In genomic region chr2:9168851-9169250, GRCh38 we compare ENCODE assay signal across 13 cellular contexts. TPM values are rescaled to one million over a fixed set of nuclear protein-coding genes. Genes with fewer than 3 reads are reported as not detected.
A peak's percentile ranks its signal among the peaks of the same experiment; 100 is the strongest.
DNase-seq lines count a peak whose midpoint lies in the region; ATAC-seq and TF ChIP-seq lines count a peak whose summit lies in the region.
"Had no signal": no experiment of that assay in that cellular context is flagged by ENCODE, and none has a peak within 500 bp of the region (broad histone marks: within the 10 kb centered on the region; RNA-seq: fewer than 3 reads in every experiment).

No MANE protein-coding gene starts in this region.

- CTCF ChIA-PET in HEK293 (lab: Yijun Ruan, JAX), result no interaction called here

- H3K4me1 ChIP-seq in BLaER1 treated with 17β-estradiol and CSF1 and Interleukin-3, amounts not matched to agents 10 nM and 100 nM, result peaks cover 15 to 54% (median 35%) of the 10 kb centered on the region in 10 experiments
- H3K4me1 ChIP-seq in HEK293 (ENCODE audit: control insufficient read depth, insufficient read depth, low read length) (no peaks in the 10 kb centered on the region), right lobe of liver (no peaks in the 10 kb centered on the region)

- no peaks in the 10 kb centered on the region for H3K36me3 ChIP-seq in BLaER1 treated with 17β-estradiol and CSF1 and Interleukin-3, amounts not matched to agents 10 nM and 100 nM
- no peaks in the 10 kb centered on the region for H3K36me3 ChIP-seq in HEK293 (ENCODE audit: control insufficient read depth in 2 of 2, insufficient read depth in 1 of 2, low read length in 2 of 2)
- H3K36me3 ChIP-seq in right lobe of liver, result no peaks in the 10 kb centered on the region
- H3K36me3 ChIP-seq: Peyer's patch had no signal

- peaks cover 0 to 3% (median 0%) of the 10 kb centered on the region in 11 experiments; a peak in 4 of 22 replicates for H3K9me3 ChIP-seq in BLaER1 treated with 17β-estradiol and CSF1 and Interleukin-3, amounts not matched to agents 10 nM and 100 nM (replicated peaks in 1 of 11)
- H3K9me3 ChIP-seq in HEK293 (ENCODE audit: control insufficient read depth, insufficient read depth, low read depth, low read length) (no peaks in the 10 kb centered on the region), right lobe of liver (no peaks in the 10 kb centered on the region)
- H3K9me3 ChIP-seq: Peyer's patch had no signal

- peak overlapping the region in 3 of 11 experiments; percentile 2 to 53 (median 51); a peak in 5 of 22 replicates for H3K9ac ChIP-seq in BLaER1 treated with 17β-estradiol and CSF1 and Interleukin-3, amounts not matched to agents 10 nM and 100 nM

- intact Hi-C loops in right lobe of liver (cut with DNase I), result no loop called here

- TF ChIP-seq CTCF in HEK293 (tag by site-specific recombination; IDR thresholded peaks at IDR 0.05) (no peak), right lobe of liver (IDR thresholded peaks at IDR 0.05) (no peak)

- DNase-seq in SK-MEL-5 (ENCODE audit: low read depth, low spot score) (peak; percentile 26), right lobe of liver (no peak), cerebellum (ENCODE audit: low spot score) (no peak)
- DNase-seq: activated naive CD8-positive, alpha-beta T cell treated with anti-CD3 and anti-CD28 coated beads for 36 hours; AML-193; NCI-H1105; NCI-H446 treated with DMSO at 0.1 percent for 48 hours; Peyer's patch had no signal

- peak overlapping the region in 6 of 11 experiments; percentile 2 to 78 (median 72); a peak in 10 of 22 replicates for H3K27ac ChIP-seq in BLaER1 treated with 17β-estradiol and CSF1 and Interleukin-3, amounts not matched to agents 10 nM and 100 nM
- H3K27ac ChIP-seq in HEK293 (ENCODE audit: extremely low read depth, low read depth, low read length), result no peak overlapping the region
- H3K27ac ChIP-seq in right lobe of liver, result no peak overlapping the region
- H3K27ac ChIP-seq: Peyer's patch had no signal

- peak in 3 of 4 donors; percentile 31 to 45 (median 38) for ATAC-seq in right lobe of liver
- no peak for ATAC-seq in HG03521 (IDR thresholded peaks at IDR 0.05; ENCODE audit: unreplicated experiment)
- no peak for ATAC-seq in GM19351 (IDR thresholded peaks at IDR 0.05; ENCODE audit: unreplicated experiment)
- ATAC-seq in GM18909 (IDR thresholded peaks at IDR 0.05; ENCODE audit: poor library complexity, unreplicated experiment), result no peak

- WGBS in right lobe of liver (ENCODE audit: insufficient coverage, low coverage, low lambda C conversion rate, missing lambda C conversion rate), result 81% methylated on average over 4 of the region's 4 CpGs

- peak overlapping the region; percentile 17 to 87 (median 69) for H3K4me2 ChIP-seq in BLaER1 treated with 17β-estradiol and CSF1 and Interleukin-3, amounts not matched to agents 10 nM and 100 nM

- POLR2A ChIA-PET in HEK293 (lab: Yijun Ruan, JAX), result no interaction called here

- TF ChIP-seq POLR2A in right lobe of liver (IDR thresholded peaks at IDR 0.05), result no peak

- in situ Hi-C loops in SK-MEL-5 (cut with HindIII; ENCODE audit: low pct_unique_long_range_greater_than_20kb, low sequenced_read_pairs), result no loop called here

- H3K4me3 ChIP-seq in BLaER1 treated with 17β-estradiol and CSF1 and Interleukin-3, amounts not matched to agents 10 nM and 100 nM, result no peak overlapping the region
- H3K4me3 ChIP-seq in HEK293 (ENCODE audit: low read depth, low read length) (no peak overlapping the region), right lobe of liver (no peak overlapping the region)
- H3K4me3 ChIP-seq: Peyer's patch had no signal

- H4K20me1 ChIP-seq in BLaER1 treated with 17β-estradiol and CSF1 and Interleukin-3, amounts not matched to agents 10 nM and 100 nM, result no peaks in the 10 kb centered on the region

- H3K27me3 ChIP-seq in BLaER1 treated with 17β-estradiol and CSF1 and Interleukin-3, amounts not matched to agents 10 nM and 100 nM, result no peaks in the 10 kb centered on the region
- no peaks in the 10 kb centered on the region for H3K27me3 ChIP-seq in right lobe of liver
- H3K27me3 ChIP-seq: Peyer's patch had no signal

TF ChIP-seq in HEK293, 187 proteins besides CTCF, POLR2A, EP300 and RAD21:
- TF ChIP-seq GLIS1 (tag by site-specific recombination; IDR thresholded peaks at IDR 0.05) (peak; percentile 58), ZIC2 (tag by site-specific recombination; IDR thresholded peaks at IDR 0.05) (peak; percentile 46; the same call in 1 of the 2 replicates), ZNF341 (tag by site-specific recombination; IDR thresholded peaks at IDR 0.05; ENCODE audit: low read depth) (peak; percentile 54; the same call in 1 of the 2 replicates), ZNF398 (tag by site-specific recombination; IDR thresholded peaks at IDR 0.05) (no peak)
TF ChIP-seq in HEK293: peak in this region for 3.

RNA-seq across cellular contexts. Expression of gene ASAP2, which starts 37.8 kb away (rescaled TPM):
- total RNA-seq in SK-MEL-5 (2014; rRNA removed; shearing (Covaris generic)), result 16.1 and 17.6 TPM in 2 replicates
- 18.8 and 26.4 TPM in 2 replicates for polyA plus RNA-seq in SK-MEL-5 (2015; cell fraction: cytosol; rRNA removed)
- polyA plus RNA-seq in SK-MEL-5 (2015; cell fraction: nucleus; rRNA removed), result 36.2 and 40.4 TPM in 2 replicates
- total RNA-seq in right lobe of liver (1 to 10 TPM; 2.4 to 5.2 (median 3.9) TPM), cerebellum (61.2 TPM)

Comparison
In these comparisons a context has a peak if more than half of its experiments do, and no peak if none do; other contexts are left out.
1. H3K27ac ChIP-seq: peak in BLaER1 treated with 17β-estradiol and CSF1 and Interleukin-3, amounts not matched to agents 10 nM and 100 nM (6 of 11); none in HEK293 (single experiment) and right lobe of liver (0 of 3).
2. ATAC-seq: peak in right lobe of liver (3 of 4); none in HG03521 (single experiment), GM19351 (single experiment) and GM18909 (single experiment).